ENCODE assay signal across 1 cellular context in the genomic region with DNA sequence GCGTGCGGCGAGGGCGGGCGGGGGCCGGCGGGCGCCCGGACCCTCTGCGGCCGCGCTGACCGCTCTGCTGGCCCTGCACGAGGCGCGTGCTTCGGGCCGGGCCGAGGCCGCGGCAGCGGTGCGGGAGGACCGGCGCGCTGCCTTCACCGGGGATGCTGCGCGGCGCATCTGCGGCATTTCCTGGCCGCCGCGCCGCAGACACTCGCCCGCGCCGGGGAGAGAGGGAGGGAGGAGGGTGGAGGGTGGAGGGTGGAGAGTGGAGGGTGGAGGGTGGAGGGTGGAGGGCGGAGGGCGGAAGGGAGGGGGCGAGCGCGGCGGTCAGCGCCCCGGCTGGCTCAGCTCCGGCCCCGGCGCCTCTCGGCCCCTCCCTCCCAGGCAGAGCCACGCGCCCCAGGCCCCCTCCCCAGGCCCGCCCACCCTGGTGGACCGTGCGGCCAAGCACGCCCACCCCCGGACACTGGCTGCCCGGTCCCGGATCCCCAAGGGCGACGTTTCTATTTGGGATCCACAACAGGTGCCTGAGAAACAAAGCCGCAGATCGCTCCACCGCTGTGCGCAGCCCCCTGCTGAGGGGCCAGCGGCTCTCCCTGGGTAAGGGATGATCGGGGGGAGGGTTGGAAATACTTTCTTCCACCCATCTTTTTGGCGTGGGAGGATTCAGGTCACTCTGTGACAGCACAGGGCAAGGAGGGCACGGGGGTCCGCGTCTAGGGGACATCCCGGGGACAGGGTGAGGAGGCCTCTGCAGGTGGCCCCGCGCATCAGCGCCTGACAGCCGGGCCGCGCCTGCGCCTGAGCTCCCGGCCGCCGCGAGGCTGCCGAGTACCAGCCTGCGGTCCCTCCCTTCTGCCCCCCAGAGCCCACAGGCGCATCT.
A peak's percentile ranks its signal among the peaks of the same experiment; 100 is the strongest.
TF ChIP-seq lines count a peak whose summit lies in the region.

No MANE protein-coding gene starts in this region.

TF ChIP-seq in HepG2, 621 proteins besides CTCF, POLR2A, EP300 and RAD21 (continued from another document and continues in another):
- TF ChIP-seq ZNF674 (CRISPR knock-in tag; IDR thresholded peaks at IDR 0.05; ENCODE audit: low read depth), result no peak
- peak; percentile 73; the same call in 1 of the 2 replicates for TF ChIP-seq ZNF766 (CRISPR knock-in tag; IDR thresholded peaks at IDR 0.05; ENCODE audit: borderline replicate concordance)
- no peak for TF ChIP-seq ZMAT3 (CRISPR knock-in tag; conservative IDR thresholded peaks at IDR 0.05)
- no peak for TF ChIP-seq TCF7L2 (IDR thresholded peaks at IDR 0.05; ENCODE audit: low read depth, low read length)
- no peak for TF ChIP-seq E2F2 (CRISPR knock-in tag; IDR thresholded peaks at IDR 0.05; ENCODE audit: borderline replicate concordance)
- no peak for TF ChIP-seq ZNF451 (CRISPR knock-in tag; IDR thresholded peaks at IDR 0.05)
- no peak for TF ChIP-seq KDM5A (IDR thresholded peaks at IDR 0.05; ENCODE audit: borderline replicate concordance, low read length)
- TF ChIP-seq ZNF10 (CRISPR knock-in tag; IDR thresholded peaks at IDR 0.05; ENCODE audit: borderline replicate concordance, low read depth), result no peak
- no peak for TF ChIP-seq IKZF1 (IDR thresholded peaks at IDR 0.05)
- no peak for TF ChIP-seq ZNF598 (CRISPR knock-in tag; IDR thresholded peaks at IDR 0.05; ENCODE audit: borderline replicate concordance)
- TF ChIP-seq ZNF180 (CRISPR knock-in tag; IDR thresholded peaks at IDR 0.05; ENCODE audit: borderline replicate concordance, low read depth), result no peak
- TF ChIP-seq KDM1A (CRISPR knock-in tag; IDR thresholded peaks at IDR 0.05), result 0 out of 2 replicates have a peak, but pooled peaks have one; percentile 42
- TF ChIP-seq ZNF121 (CRISPR knock-in tag; IDR thresholded peaks at IDR 0.05), result no peak; the same call in 1 of the 2 replicates
- peak; percentile 28; the same call in 1 of the 2 replicates for TF ChIP-seq KLF11 (CRISPR knock-in tag; IDR thresholded peaks at IDR 0.05)
- TF ChIP-seq PHF8 (CRISPR knock-in tag; IDR thresholded peaks at IDR 0.05), result peak; percentile 70
- peak; percentile 83 for TF ChIP-seq ZNF777 (CRISPR knock-in tag; IDR thresholded peaks at IDR 0.05)
- peak; percentile 74; the same call in 1 of the 2 replicates for TF ChIP-seq BORCS8-MEF2B (CRISPR knock-in tag; IDR thresholded peaks at IDR 0.05)
- TF ChIP-seq, protein P1, sequence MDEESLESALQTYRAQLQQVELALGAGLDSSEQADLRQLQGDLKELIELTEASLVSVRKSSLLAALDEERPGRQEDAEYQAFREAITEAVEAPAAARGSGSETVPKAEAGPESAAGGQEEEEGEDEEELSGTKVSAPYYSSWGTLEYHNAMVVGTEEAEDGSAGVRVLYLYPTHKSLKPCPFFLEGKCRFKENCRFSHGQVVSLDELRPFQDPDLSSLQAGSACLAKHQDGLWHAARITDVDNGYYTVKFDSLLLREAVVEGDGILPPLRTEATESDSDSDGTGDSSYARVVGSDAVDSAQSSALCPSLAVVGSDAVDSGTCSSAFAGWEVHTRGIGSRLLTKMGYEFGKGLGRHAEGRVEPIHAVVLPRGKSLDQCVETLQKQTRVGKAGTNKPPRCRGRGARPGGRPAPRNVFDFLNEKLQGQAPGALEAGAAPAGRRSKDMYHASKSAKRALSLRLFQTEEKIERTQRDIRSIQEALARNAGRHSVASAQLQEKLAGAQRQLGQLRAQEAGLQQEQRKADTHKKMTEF (CRISPR knock-in tag; IDR thresholded peaks at IDR 0.05), result peak; percentile 57; the same call in 1 of the 2 replicates
- no peak for TF ChIP-seq ZNF3 (CRISPR knock-in tag; IDR thresholded peaks at IDR 0.05)
- TF ChIP-seq GATAD1 (CRISPR knock-in tag; IDR thresholded peaks at IDR 0.05), result no peak
- no peak for TF ChIP-seq IKZF5 (CRISPR knock-in tag; IDR thresholded peaks at IDR 0.05)
- TF ChIP-seq, protein P2, sequence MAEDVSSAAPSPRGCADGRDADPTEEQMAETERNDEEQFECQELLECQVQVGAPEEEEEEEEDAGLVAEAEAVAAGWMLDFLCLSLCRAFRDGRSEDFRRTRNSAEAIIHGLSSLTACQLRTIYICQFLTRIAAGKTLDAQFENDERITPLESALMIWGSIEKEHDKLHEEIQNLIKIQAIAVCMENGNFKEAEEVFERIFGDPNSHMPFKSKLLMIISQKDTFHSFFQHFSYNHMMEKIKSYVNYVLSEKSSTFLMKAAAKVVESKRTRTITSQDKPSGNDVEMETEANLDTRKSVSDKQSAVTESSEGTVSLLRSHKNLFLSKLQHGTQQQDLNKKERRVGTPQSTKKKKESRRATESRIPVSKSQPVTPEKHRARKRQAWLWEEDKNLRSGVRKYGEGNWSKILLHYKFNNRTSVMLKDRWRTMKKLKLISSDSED (CRISPR knock-in tag; IDR thresholded peaks at IDR 0.05), result no peak
- TF ChIP-seq RFXANK (CRISPR knock-in tag; IDR thresholded peaks at IDR 0.05), result no peak
- no peak for TF ChIP-seq ZHX1 (CRISPR knock-in tag; IDR thresholded peaks at IDR 0.05; ENCODE audit: low read depth)
- TF ChIP-seq FUBP1 (CRISPR knock-in tag; IDR thresholded peaks at IDR 0.05; ENCODE audit: borderline replicate concordance), result no peak
- TF ChIP-seq ZMYM4 (CRISPR knock-in tag; IDR thresholded peaks at IDR 0.05), result peak; percentile 79
- TF ChIP-seq CCAR2 (optimal IDR thresholded peaks at IDR 0.05; ENCODE audit: low read depth, low read length), result no peak
- no peak for TF ChIP-seq TOE1 (CRISPR knock-in tag; IDR thresholded peaks at IDR 0.05)
- TF ChIP-seq IRF2 (CRISPR knock-in tag; IDR thresholded peaks at IDR 0.05), result peak; percentile 67; the same call in 1 of the 2 replicates
- TF ChIP-seq CHCHD3 (CRISPR knock-in tag; IDR thresholded peaks at IDR 0.05), result peak; percentile 50; the same call in 1 of the 2 replicates
- no peak for TF ChIP-seq CSRNP2 (CRISPR knock-in tag; conservative IDR thresholded peaks at IDR 0.05; ENCODE audit: low read depth)
- TF ChIP-seq CHD2 (IDR thresholded peaks at IDR 0.05; ENCODE audit: low read depth, low read length), result no peak
- no peak for TF ChIP-seq PHB2 (IDR thresholded peaks at IDR 0.05; ENCODE audit: partially characterized antibody)
- TF ChIP-seq HOXA3 (CRISPR knock-in tag; IDR thresholded peaks at IDR 0.05), result peak; percentile 59; the same call in 1 of the 2 replicates
- TF ChIP-seq THAP11 (CRISPR knock-in tag; IDR thresholded peaks at IDR 0.05), result no peak; the same call in none of the 2 replicates
- TF ChIP-seq ZNF619 (CRISPR knock-in tag; IDR thresholded peaks at IDR 0.05), result no peak
- 0 out of 2 replicates have a peak, but pooled peaks have one; percentile 12 for TF ChIP-seq TFE3 (CRISPR knock-in tag; IDR thresholded peaks at IDR 0.05)
- TF ChIP-seq LCORL (IDR thresholded peaks at IDR 0.05), result no peak
- peak; percentile 81 for TF ChIP-seq LCORL (CRISPR knock-in tag; IDR thresholded peaks at IDR 0.05)
- no peak for TF ChIP-seq ATF1 (CRISPR knock-in tag; IDR thresholded peaks at IDR 0.05)
- no peak for TF ChIP-seq ZNF343 (CRISPR knock-in tag; IDR thresholded peaks at IDR 0.05)
- TF ChIP-seq ZNF747 (CRISPR knock-in tag; IDR thresholded peaks at IDR 0.05; ENCODE audit: borderline replicate concordance), result no peak; the same call in 1 of the 2 replicates
- TF ChIP-seq KLF6 (CRISPR knock-in tag; IDR thresholded peaks at IDR 0.05), result peak; percentile 96
- no peak for TF ChIP-seq ONECUT2 (CRISPR knock-in tag; IDR thresholded peaks at IDR 0.05)
- TF ChIP-seq, protein P3, sequence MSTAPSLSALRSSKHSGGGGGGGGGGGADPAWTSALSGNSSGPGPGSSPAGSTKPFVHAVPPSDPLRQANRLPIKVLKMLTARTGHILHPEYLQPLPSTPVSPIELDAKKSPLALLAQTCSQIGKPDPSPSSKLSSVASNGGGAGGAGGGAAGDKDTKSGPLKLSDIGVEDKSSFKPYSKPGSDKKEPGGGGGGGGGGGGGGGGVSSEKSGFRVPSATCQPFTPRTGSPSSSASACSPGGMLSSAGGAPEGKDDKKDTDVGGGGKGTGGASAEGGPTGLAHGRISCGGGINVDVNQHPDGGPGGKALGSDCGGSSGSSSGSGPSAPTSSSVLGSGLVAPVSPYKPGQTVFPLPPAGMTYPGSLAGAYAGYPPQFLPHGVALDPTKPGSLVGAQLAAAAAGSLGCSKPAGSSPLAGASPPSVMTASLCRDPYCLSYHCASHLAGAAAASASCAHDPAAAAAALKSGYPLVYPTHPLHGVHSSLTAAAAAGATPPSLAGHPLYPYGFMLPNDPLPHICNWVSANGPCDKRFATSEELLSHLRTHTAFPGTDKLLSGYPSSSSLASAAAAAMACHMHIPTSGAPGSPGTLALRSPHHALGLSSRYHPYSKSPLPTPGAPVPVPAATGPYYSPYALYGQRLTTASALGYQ (CRISPR knock-in tag; IDR thresholded peaks at IDR 0.05), result no peak
- TF ChIP-seq ZNF138 (CRISPR knock-in tag; IDR thresholded peaks at IDR 0.05; ENCODE audit: low read depth), result no peak
- no peak for TF ChIP-seq NFE2L1 (CRISPR knock-in tag; IDR thresholded peaks at IDR 0.05; ENCODE audit: borderline replicate concordance)
